In genomic region chr1:158939180-158939579, GRCh38 we compare ENCODE assay signal across 13 cellular contexts. TPM values are rescaled to one million over a fixed set of nuclear protein-coding genes. Genes with fewer than 3 reads are reported as not detected.
DNase-seq lines count a peak whose midpoint lies in the region; ATAC-seq, FAIRE-seq and TF ChIP-seq lines count a peak whose summit lies in the region.
"Had no signal": no experiment of that assay in that cellular context is flagged by ENCODE, and none has a peak within 500 bp of the region (broad histone marks: within the 10 kb centered on the region; RNA-seq: fewer than 3 reads in every experiment).

No MANE protein-coding gene starts in this region.

- peaks cover 4% of the 10 kb centered on the region for H3K27me3 Mint-ChIP-seq in activated naive CD8-positive, alpha-beta T cell treated with anti-CD3 and anti-CD28 coated beads, Interleukin-2, amount 50 U/mL, for 24 hours
- peaks cover 12% of the 10 kb centered on the region for H3K27me3 Mint-ChIP-seq in activated naive CD8-positive, alpha-beta T cell treated with anti-CD3 and anti-CD28 coated beads for 36 hours
- H3K27me3 Mint-ChIP-seq in activated T-helper 17 cell treated with anti-CD3 and anti-CD28 coated beads, Interleukin-2, amount 50 U/mL, for 72 hours = no peaks in the 10 kb centered on the region

- TF ChIP-seq CTCF in keratinocyte (optimal IDR thresholded peaks at IDR 0.05 in 1 of 3, IDR thresholded peaks at IDR 0.05 in 1 of 3, conservative IDR thresholded peaks at IDR 0.05 in 1 of 3; ENCODE audit: extremely low read depth in 1 of 3, insufficient read depth in 2 of 3, low read length in 3 of 3) = no peak

- H3K79me2 ChIP-seq in keratinocyte (ENCODE audit: control insufficient read depth, insufficient read depth, low read length) = no peaks in the 10 kb centered on the region

- H3K27ac ChIP-seq in keratinocyte (ENCODE audit: control insufficient read depth, insufficient read depth, low read length) = no peak overlapping the region

- FAIRE-seq in keratinocyte (lab: Jason Lieb, UNC) = no peak
- FAIRE-seq: A204.1, H1 had no signal

- DNase-seq in activated naive CD8-positive, alpha-beta T cell treated with anti-CD3 and anti-CD28 coated beads, Interleukin-2, amount 50 U/mL, for 24 hours = no peak
- DNase-seq in activated naive CD8-positive, alpha-beta T cell treated with anti-CD3 and anti-CD28 coated beads for 36 hours = no peak
- no peak for DNase-seq in keratinocyte (ENCODE audit: low read depth, low spot score)
- no peak for DNase-seq in SKM-1 (lab: John Stamatoyannopoulos, UW; ENCODE audit: unreplicated experiment)
- no peak for DNase-seq in NCI-H748 treated with DMSO at 0.1 percent for 48 hours (lab: John Stamatoyannopoulos, UW)
- DNase-seq: C1 segment of cervical spinal cord, DMS53 had no signal

- peaks cover 21% of the 10 kb centered on the region for H3K4me1 Mint-ChIP-seq in activated naive CD8-positive, alpha-beta T cell treated with anti-CD3 and anti-CD28 coated beads, Interleukin-2, amount 50 U/mL, for 24 hours
- peaks cover 2% of the 10 kb centered on the region for H3K4me1 Mint-ChIP-seq in activated naive CD8-positive, alpha-beta T cell treated with anti-CD3 and anti-CD28 coated beads for 36 hours
- H3K4me1 Mint-ChIP-seq in activated T-helper 17 cell treated with anti-CD3 and anti-CD28 coated beads, Interleukin-2, amount 50 U/mL, for 72 hours = peaks cover 27% of the 10 kb centered on the region
- H3K4me1 Mint-ChIP-seq: B cell had no signal

- H3K27ac Mint-ChIP-seq in activated naive CD8-positive, alpha-beta T cell treated with anti-CD3 and anti-CD28 coated beads, Interleukin-2, amount 50 U/mL, for 24 hours = peak overlapping the region; percentile 7
- H3K27ac Mint-ChIP-seq in activated naive CD8-positive, alpha-beta T cell treated with anti-CD3 and anti-CD28 coated beads for 36 hours = no peak overlapping the region
- peak overlapping the region; percentile 23 for H3K27ac Mint-ChIP-seq in activated T-helper 17 cell treated with anti-CD3 and anti-CD28 coated beads, Interleukin-2, amount 50 U/mL, for 72 hours

- H3K36me3 ChIP-seq in keratinocyte (ENCODE audit: control insufficient read depth in 2 of 2, extremely low read depth in 1 of 2, insufficient read depth in 2 of 2, low read length in 2 of 2) = no peaks in the 10 kb centered on the region
- H3K36me3 ChIP-seq: HAP-1 had no signal

- dilution Hi-C loops in keratinocyte (cut with MboI; ENCODE audit: extremely low pct_ligation_motif_present, low sequenced_read_pairs) = no loop called here

- no peaks in the 10 kb centered on the region for H3K9me3 Mint-ChIP-seq in activated naive CD8-positive, alpha-beta T cell treated with anti-CD3 and anti-CD28 coated beads, Interleukin-2, amount 50 U/mL, for 24 hours
- H3K9me3 Mint-ChIP-seq in activated naive CD8-positive, alpha-beta T cell treated with anti-CD3 and anti-CD28 coated beads for 36 hours = no peaks in the 10 kb centered on the region
- no peaks in the 10 kb centered on the region for H3K9me3 Mint-ChIP-seq in activated T-helper 17 cell treated with anti-CD3 and anti-CD28 coated beads, Interleukin-2, amount 50 U/mL, for 72 hours

- H3K36me3 Mint-ChIP-seq in activated naive CD8-positive, alpha-beta T cell treated with anti-CD3 and anti-CD28 coated beads, Interleukin-2, amount 50 U/mL, for 24 hours (ENCODE audit: low read depth) = peaks cover 10% of the 10 kb centered on the region
- H3K36me3 Mint-ChIP-seq in activated naive CD8-positive, alpha-beta T cell treated with anti-CD3 and anti-CD28 coated beads for 36 hours = no peaks in the 10 kb centered on the region
- H3K36me3 Mint-ChIP-seq in activated T-helper 17 cell treated with anti-CD3 and anti-CD28 coated beads, Interleukin-2, amount 50 U/mL, for 72 hours (ENCODE audit: low read depth) = peaks cover 87% of the 10 kb centered on the region

- H3K9me3 ChIP-seq in keratinocyte (ENCODE audit: control insufficient read depth, low read depth, low read length) = no peaks in the 10 kb centered on the region
- H3K9me3 ChIP-seq: HAP-1 had no signal

- H3K4me3 Mint-ChIP-seq in activated naive CD8-positive, alpha-beta T cell treated with anti-CD3 and anti-CD28 coated beads, Interleukin-2, amount 50 U/mL, for 24 hours = no peak overlapping the region
- H3K4me3 Mint-ChIP-seq in activated naive CD8-positive, alpha-beta T cell treated with anti-CD3 and anti-CD28 coated beads for 36 hours = no peak overlapping the region
- no peak overlapping the region for H3K4me3 Mint-ChIP-seq in activated T-helper 17 cell treated with anti-CD3 and anti-CD28 coated beads, Interleukin-2, amount 50 U/mL, for 72 hours
- H3K4me3 Mint-ChIP-seq: B cell had no signal

- no peaks in the 10 kb centered on the region for H3K27me3 ChIP-seq in keratinocyte (ENCODE audit: control insufficient read depth, extremely low read depth, insufficient read depth, low read length)

- no peak for ATAC-seq in activated naive CD8-positive, alpha-beta T cell treated with anti-CD3 and anti-CD28 coated beads, Interleukin-2, amount 50 U/mL, for 24 hours
- ATAC-seq in activated T-helper 17 cell treated with anti-CD3 and anti-CD28 coated beads, Interleukin-2, amount 50 U/mL, for 72 hours (replicated peaks) = no peak
- no peak for ATAC-seq in HG03175 (IDR thresholded peaks at IDR 0.05; ENCODE audit: unreplicated experiment)

- no peak overlapping the region for H3K4me2 ChIP-seq in keratinocyte (ENCODE audit: control insufficient read depth, extremely low read depth, insufficient read depth, low read depth, low read length)

- H3K9me1 ChIP-seq in keratinocyte (ENCODE audit: control insufficient read depth, extremely low read depth, insufficient read depth, low read length) = no peaks in the 10 kb centered on the region

- no peaks in the 10 kb centered on the region for H3K4me1 ChIP-seq in keratinocyte (ENCODE audit: control insufficient read depth, extremely low read depth, insufficient read depth, low read length)
- H3K4me1 ChIP-seq: HAP-1 had no signal

- H4K20me1 ChIP-seq in keratinocyte (ENCODE audit: control insufficient read depth, extremely low read depth, insufficient read depth, low read length) = no peaks in the 10 kb centered on the region

- peak overlapping the region; percentile 58 for H2AFZ ChIP-seq in keratinocyte (ENCODE audit: control insufficient read depth, low read length)

- H3K4me3 ChIP-seq in keratinocyte (ENCODE audit: control insufficient read depth in 2 of 3, extremely low read depth in 1 of 3, insufficient read depth in 2 of 3, low read depth in 1 of 3, low read length in 3 of 3) = no peak overlapping the region
- H3K4me3 ChIP-seq: HAP-1 had no signal

- no peak overlapping the region for H3K9ac ChIP-seq in keratinocyte (ENCODE audit: control insufficient read depth, extremely low read depth, insufficient read depth, low read length)

RNA-seq across cellular contexts. Expression of gene PYHIN1, which starts 7.8 kb away (rescaled TPM):
- 1 to 10 TPM; 1.4 to 1.6 TPM for total RNA-seq in activated naive CD8-positive, alpha-beta T cell treated with anti-CD3 and anti-CD28 coated beads for 36 hours
- 10 to 100 TPM; 19.6 to 27.8 TPM for total RNA-seq in activated T-helper 17 cell treated with anti-CD3 and anti-CD28 coated beads, Interleukin-2, amount 50 U/mL, for 72 hours
- 0.14 to 0.82 TPM (median 0.37 TPM) in 3 replicates for polyA plus RNA-seq in keratinocyte
- not detected for polyA plus RNA-seq in keratinocyte (2011; ENCODE audit: low read depth)
- 0.36 and 0.39 TPM in 2 replicates for polyA plus RNA-seq in keratinocyte (2011; cell fraction: cytosol; rRNA removed)
- 0.80 and 0.97 TPM in 2 replicates for polyA plus RNA-seq in keratinocyte (2011; cell fraction: nucleus; rRNA removed)
- 0.11 and 0.20 TPM in 2 replicates for polyA plus RNA-seq in keratinocyte (2012; ENCODE audit: low replicate concordance)
- 0.16 to 0.66 TPM in 2 of 3 replicates, not detected in the other for polyA minus RNA-seq in keratinocyte
- polyA minus RNA-seq in keratinocyte (2011; cell fraction: cytosol; rRNA and poly(A)+ RNA removed) = not detected
- polyA minus RNA-seq in keratinocyte (2011; cell fraction: nucleus; rRNA and poly(A)+ RNA removed) = 0.53 and 0.70 TPM in 2 replicates
- total RNA-seq: H1 had no signal
- polyA plus RNA-seq: H1 had no signal

Comparison
In these comparisons a context has a peak if more than half of its experiments do, and no peak if none do; other contexts are left out.
1. RNA of gene PYHIN1, which starts 7.8 kb away (total RNA-seq): 19.6 to 27.8 TPM in activated T-helper 17 cell treated with anti-CD3 and anti-CD28 coated beads, Interleukin-2, amount 50 U/mL, for 72 hours; 1.4 to 1.6 TPM in activated naive CD8-positive, alpha-beta T cell treated with anti-CD3 and anti-CD28 coated beads for 36 hours; every median in the first group is over 4 times any median in the second.